Comparison of ENCODE assay signal across 17 cellular contexts in genomic region chr7:28625446-28625845, GRCh38.
DNase-seq lines count a peak whose midpoint lies in the region; ATAC-seq, FAIRE-seq and TF ChIP-seq lines count a peak whose summit lies in the region.
"Had no signal": no experiment of that assay in that cellular context is flagged by ENCODE, and none has a peak within 500 bp of the region (broad histone marks: within the 10 kb centered on the region; RNA-seq: fewer than 3 reads in every experiment).

No MANE protein-coding gene starts in this region.

- no peak overlapping the region for H3K23ac ChIP-seq in H1 (ENCODE audit: insufficient read length)

- TF ChIP-seq CTCF in H1 (IDR thresholded peaks at IDR 0.05; ENCODE audit: control extremely low read depth in 1 of 3, insufficient read depth in 1 of 3, low read depth in 1 of 3, low read length in 3 of 3) (no peak), keratinocyte (optimal IDR thresholded peaks at IDR 0.05 in 1 of 3, IDR thresholded peaks at IDR 0.05 in 1 of 3, conservative IDR thresholded peaks at IDR 0.05 in 1 of 3; ENCODE audit: extremely low read depth in 1 of 3, insufficient read depth in 2 of 3, low read length in 3 of 3) (no peak), psoas muscle (IDR thresholded peaks at IDR 0.05) (no peak), stomach (IDR thresholded peaks at IDR 0.05) (no peak), A673 (conservative IDR thresholded peaks at IDR 0.05; ENCODE audit: low read depth, low read length) (no peak)

- H3K14ac ChIP-seq in H1 (ENCODE audit: insufficient read length): no peak overlapping the region

- no peaks in the 10 kb centered on the region for H3K79me1 ChIP-seq in H1 (ENCODE audit: low read depth, low read length)

- no peak for DNase-seq in H1 (ENCODE audit: low read depth in 1 of 2, low spot score in 2 of 2)
- no peak for DNase-seq in keratinocyte (ENCODE audit: low read depth, low spot score)
- no peak for DNase-seq in psoas muscle
- no peak for DNase-seq in AG08395 (ENCODE audit: low spot score)
- no peak for DNase-seq in stomach
- DNase-seq in DMS153 (lab: John Stamatoyannopoulos, UW): no peak
- DNase-seq in A673 (ENCODE audit: low spot score): no peak
- DNase-seq: Calu3; CD4-positive, alpha-beta T cell; DMS 273 treated with DMSO at 0.1 percent for 48 hours; DMS79 had no signal

- dilution Hi-C loops in keratinocyte (cut with MboI; ENCODE audit: extremely low pct_ligation_motif_present, low sequenced_read_pairs): no loop called here

- H3K36me3 ChIP-seq in H1 (ENCODE audit: control insufficient read depth in 2 of 4, insufficient read depth in 4 of 4, low read length in 3 of 4) (no peaks in the 10 kb centered on the region), keratinocyte (ENCODE audit: control insufficient read depth in 2 of 2, extremely low read depth in 1 of 2, insufficient read depth in 2 of 2, low read length in 2 of 2) (no peaks in the 10 kb centered on the region), psoas muscle (ENCODE audit: insufficient read depth in 1 of 2, low read depth in 1 of 2) (no peaks in the 10 kb centered on the region), stomach (no peaks in the 10 kb centered on the region), A673 (ENCODE audit: insufficient read depth, low read length, poor library complexity, severe bottlenecking) (no peaks in the 10 kb centered on the region)
- H3K36me3 ChIP-seq: BLaER1 treated with 17β-estradiol and CSF1 and Interleukin-3, amounts not matched to agents 10 nM and 100 nM had no signal

- no peaks in the 10 kb centered on the region for H3K79me2 ChIP-seq in H1 (ENCODE audit: control insufficient read depth in 1 of 2, insufficient read depth in 2 of 2, low read length in 2 of 2)
- H3K79me2 ChIP-seq in keratinocyte (ENCODE audit: control insufficient read depth, insufficient read depth, low read length): no peaks in the 10 kb centered on the region

- CTCF ChIA-PET in H1 (lab: Charles Lee; ENCODE audit: partially characterized antibody) (no interaction called here), A673 (lab: Charles Lee) (no interaction called here)

- H3K27ac ChIP-seq in H1 (ENCODE audit: low read depth, low read length): no peak overlapping the region
- no peak overlapping the region for H3K27ac ChIP-seq in keratinocyte (ENCODE audit: control insufficient read depth, insufficient read depth, low read length)
- peak overlapping the region; percentile 12 for H3K27ac ChIP-seq in psoas muscle
- H3K27ac ChIP-seq in stomach: no peak overlapping the region
- no peak overlapping the region for H3K27ac ChIP-seq in A673 (ENCODE audit: low read depth, low read length, poor library complexity, severe bottlenecking)
- H3K27ac ChIP-seq: A549; BLaER1 treated with 17β-estradiol and CSF1 and Interleukin-3, amounts not matched to agents 10 nM and 100 nM; HL-60 had no signal

- H2BK12ac ChIP-seq in H1 (ENCODE audit: low read depth, low read length): no peak overlapping the region

- no peak overlapping the region for H4K5ac ChIP-seq in H1 (ENCODE audit: insufficient read length, low read depth, low read length)

- H4K91ac ChIP-seq in H1 (replicated peaks; ENCODE audit: insufficient read length, low read length): no peak overlapping the region

- H3K9me1 ChIP-seq in keratinocyte (ENCODE audit: control insufficient read depth, extremely low read depth, insufficient read depth, low read length): no peaks in the 10 kb centered on the region

- H4K20me1 ChIP-seq in H1 (replicated peaks in 1 of 2; ENCODE audit: control insufficient read depth in 1 of 2, insufficient read depth in 2 of 2, low read length in 2 of 2) (no peaks in the 10 kb centered on the region), keratinocyte (ENCODE audit: control insufficient read depth, extremely low read depth, insufficient read depth, low read length) (no peaks in the 10 kb centered on the region)
- H4K20me1 ChIP-seq: BLaER1 treated with 17β-estradiol and CSF1 and Interleukin-3, amounts not matched to agents 10 nM and 100 nM had no signal

- H3K4me3 ChIP-seq in H1 (ENCODE audit: extremely low read depth in 1 of 4, insufficient read depth in 2 of 4, low read depth in 3 of 4, low read length in 4 of 4): no peak overlapping the region
- H3K4me3 ChIP-seq in keratinocyte (ENCODE audit: control insufficient read depth in 2 of 3, extremely low read depth in 1 of 3, insufficient read depth in 2 of 3, low read depth in 1 of 3, low read length in 3 of 3): no peak overlapping the region
- H3K4me3 ChIP-seq in psoas muscle: no peak overlapping the region
- H3K4me3 ChIP-seq in stomach: no peak overlapping the region
- no peak overlapping the region for H3K4me3 ChIP-seq in A673 (ENCODE audit: low read depth, low read length, poor library complexity, severe bottlenecking)
- H3K4me3 ChIP-seq: A549; BLaER1 treated with 17β-estradiol and CSF1 and Interleukin-3, amounts not matched to agents 10 nM and 100 nM; GM12878 had no signal

- H3K9ac ChIP-seq in H1 (replicated peaks in 1 of 4; ENCODE audit: extremely low read depth in 1 of 4, low read depth in 3 of 4, low read length in 3 of 4) (no peak overlapping the region), keratinocyte (ENCODE audit: control insufficient read depth, extremely low read depth, insufficient read depth, low read length) (no peak overlapping the region)
- H3K9ac ChIP-seq: BLaER1 treated with 17β-estradiol and CSF1 and Interleukin-3, amounts not matched to agents 10 nM and 100 nM had no signal

- no peak overlapping the region for H2AFZ ChIP-seq in H1 (ENCODE audit: low read length)
- no peak overlapping the region for H2AFZ ChIP-seq in keratinocyte (ENCODE audit: control insufficient read depth, low read length)

- H3K9me3 ChIP-seq in H1 (ENCODE audit: insufficient read depth in 2 of 2, low read depth in 1 of 2, low read length in 1 of 2): no peaks in the 10 kb centered on the region
- no peaks in the 10 kb centered on the region for H3K9me3 ChIP-seq in keratinocyte (ENCODE audit: control insufficient read depth, low read depth, low read length)
- H3K9me3 ChIP-seq in psoas muscle: no peaks in the 10 kb centered on the region
- no peaks in the 10 kb centered on the region for H3K9me3 ChIP-seq in stomach
- no peaks in the 10 kb centered on the region for H3K9me3 ChIP-seq in A673 (ENCODE audit: low read depth, low read length, poor library complexity, severe bottlenecking)
- H3K9me3 ChIP-seq: A549; BLaER1 treated with 17β-estradiol and CSF1 and Interleukin-3, amounts not matched to agents 10 nM and 100 nM had no signal

- no peak overlapping the region for H2BK5ac ChIP-seq in H1 (ENCODE audit: low read depth, low read length)

- POLR2A ChIA-PET in H1 (lab: Charles Lee; ENCODE audit: partially characterized antibody) (no interaction called here), A673 (lab: Charles Lee; ENCODE audit: low non-redundant PET) (no interaction called here)

- BruUV-seq in A673 (replicated peaks; lab: Mats Ljungman, UMichigan): no TSS peak

- H3K56ac ChIP-seq in H1 (replicated peaks; ENCODE audit: insufficient read length, low read depth, low read length): no peak overlapping the region

- no peak overlapping the region for H3K4ac ChIP-seq in H1 (replicated peaks; ENCODE audit: insufficient read length, low read depth, low read length)

- H3K4me1 ChIP-seq in H1 (replicated peaks in 1 of 4; ENCODE audit: control insufficient read depth in 3 of 4, insufficient read depth in 4 of 4, low read length in 3 of 4): peaks cover 0 to 5% (median 0%) of the 10 kb centered on the region in 4 experiments; a peak in 2 of 7 replicates
- H3K4me1 ChIP-seq in keratinocyte (ENCODE audit: control insufficient read depth, extremely low read depth, insufficient read depth, low read length): peaks cover 6% of the 10 kb centered on the region
- peaks cover 51% of the 10 kb centered on the region for H3K4me1 ChIP-seq in psoas muscle
- H3K4me1 ChIP-seq in stomach: peaks cover 0 to 32% (median 7%) of the 10 kb centered on the region in 4 donors
- H3K4me1 ChIP-seq in A673 (ENCODE audit: insufficient read depth, low read length, poor library complexity, severe bottlenecking): no peaks in the 10 kb centered on the region
- H3K4me1 ChIP-seq: A549 had no signal

- no peak for TF ChIP-seq POLR2A in H1 (IDR thresholded peaks at IDR 0.05; ENCODE audit: control extremely low read depth in 1 of 2, low read depth in 2 of 2, low read length in 2 of 2)
- no peak for TF ChIP-seq POLR2A in stomach (IDR thresholded peaks at IDR 0.05)

- ATAC-seq in psoas muscle: no peak
- ATAC-seq: A549, GM12878 had no signal

- intact Hi-C loops in psoas muscle (cut with DNase I): loop anchor here (5.0 kb wide), 3 partner anchors 62 to 233 kb away; no protein-coding TSS in a partner anchor
- intact Hi-C loops in stomach (cut with DNase I; ENCODE audit: low total_unique reads): no loop called here
- intact Hi-C loops in A673 (cut with micrococcal nuclease; ENCODE audit: unreplicated experiment): loop anchor here (5.0 kb wide), 2 partner anchors 227 to 328 kb away; no protein-coding TSS in a partner anchor

- no peak for TF ChIP-seq EP300 in H1 (IDR thresholded peaks at IDR 0.05; ENCODE audit: borderline replicate concordance in 1 of 2, low read depth in 2 of 2, low read length in 2 of 2)
- no peak for TF ChIP-seq EP300 in stomach (IDR thresholded peaks at IDR 0.05)

- FAIRE-seq in H1 (lab: Jason Lieb, UNC) (peak; percentile 19), keratinocyte (lab: Jason Lieb, UNC) (peak; percentile 52)
- FAIRE-seq: A549, GM12878, GM18507, H54 had no signal

- TF ChIP-seq RAD21 in H1 (IDR thresholded peaks at IDR 0.05 in 1 of 2, conservative IDR thresholded peaks at IDR 0.05 in 1 of 2; ENCODE audit: low read depth in 2 of 2, low read length in 2 of 2): no peak

- H2BK20ac ChIP-seq in H1 (ENCODE audit: low read length): no peak overlapping the region

- H4K8ac ChIP-seq in H1 (ENCODE audit: extremely low read depth, insufficient read depth, low read length): no peak overlapping the region

- no peaks in the 10 kb centered on the region for H3K23me2 ChIP-seq in H1 (ENCODE audit: low read depth, low read length)

- WGBS in H1 (ENCODE audit: extremely low coverage in 1 of 2, insufficient coverage in 1 of 2, insufficient read length in 1 of 2, insufficient replicate concordance in 2 of 2, low coverage in 1 of 2, low lambda C conversion rate in 2 of 2, missing lambda C conversion rate in 1 of 2), 2 experiments: 84% methylated on average over 2 of the region's 2 CpGs; no CpG with 5 or more reads in 1 of the 2 experiments
- 74 to 78% (median 75%) methylated on average over 2 of the region's 2 CpGs for WGBS in psoas muscle, 3 donors
- WGBS in stomach, 5 donors: 62 to 90% (median 77%) methylated on average over 2 of the region's 2 CpGs

- H3K27me3 ChIP-seq in H1 (replicated peaks in 1 of 4; ENCODE audit: control insufficient read depth in 3 of 4, extremely low read depth in 1 of 4, insufficient read depth in 3 of 4, low read length in 3 of 4): peaks cover 0 to 1% (median 0%) of the 10 kb centered on the region in 4 experiments; a peak in 1 of 7 replicates
- peaks cover 5% of the 10 kb centered on the region for H3K27me3 ChIP-seq in keratinocyte (ENCODE audit: control insufficient read depth, extremely low read depth, insufficient read depth, low read length)
- no peaks in the 10 kb centered on the region for H3K27me3 ChIP-seq in psoas muscle (ENCODE audit: insufficient read depth in 3 of 3, low read length in 2 of 3)
- H3K27me3 ChIP-seq in stomach: no peaks in the 10 kb centered on the region
- H3K27me3 ChIP-seq in A673 (replicated peaks; ENCODE audit: insufficient read depth, low read depth, low read length, poor library complexity): no peaks in the 10 kb centered on the region
- H3K27me3 ChIP-seq: BLaER1 treated with 17β-estradiol and CSF1 and Interleukin-3, amounts not matched to agents 10 nM and 100 nM had no signal

- no peak overlapping the region for H3K18ac ChIP-seq in H1 (ENCODE audit: extremely low read depth, low read length)

- H2BK120ac ChIP-seq in H1 (replicated peaks; ENCODE audit: low read depth, low read length): no peak overlapping the region

- no peak overlapping the region for H3K4me2 ChIP-seq in H1 (ENCODE audit: insufficient read depth in 1 of 2, low read depth in 2 of 2, low read length in 2 of 2)
- no peak overlapping the region for H3K4me2 ChIP-seq in keratinocyte (ENCODE audit: control insufficient read depth, extremely low read depth, insufficient read depth, low read depth, low read length)
- H3K4me2 ChIP-seq: A549 had no signal

- H2AK5ac ChIP-seq in H1 (ENCODE audit: low read depth, low read length): no peak overlapping the region

- H2BK15ac ChIP-seq in H1 (ENCODE audit: low read length): 0 out of 2 replicates have a peak overlapping the region, but pooled peaks have one; percentile 49
